In genomic region chr15:57298843-57299550, GRCh38 we compare ENCODE assay signal across 17 cellular contexts.
DNase-seq lines count a peak whose midpoint lies in the region; FAIRE-seq and TF ChIP-seq lines count a peak whose summit lies in the region.
"Had no signal": no experiment of that assay in that cellular context is flagged by ENCODE, and none has a peak within 500 bp of the region (broad histone marks: within the 10 kb centered on the region; RNA-seq: fewer than 3 reads in every experiment).

No MANE protein-coding gene starts in this region.

- H3K27me3 ChIP-seq in A673 (replicated peaks; ENCODE audit: insufficient read depth, low read depth, low read length, poor library complexity) (no peaks in the 10 kb centered on the region), GM06990 (replicated peaks; ENCODE audit: control insufficient read depth, insufficient read depth, low read length) (no peaks in the 10 kb centered on the region), OCI-LY3 (ENCODE audit: low read depth, low read length) (no peaks in the 10 kb centered on the region)
- H3K27me3 ChIP-seq: right atrium auricular region had no signal

- no peak overlapping the region for H3K4me3 ChIP-seq in A673 (ENCODE audit: low read depth, low read length, poor library complexity, severe bottlenecking)
- H3K4me3 ChIP-seq in GM06990 (replicated peaks; ENCODE audit: low read depth, low read length): no peak overlapping the region
- peak overlapping the region; percentile 76 for H3K4me3 ChIP-seq in OCI-LY3 (ENCODE audit: low read length)
- H3K4me3 ChIP-seq: right atrium auricular region had no signal

- H3K9ac ChIP-seq in OCI-LY3 (ENCODE audit: low read length): peak overlapping the region; percentile 89

- TF ChIP-seq POLR2A in GM12892 (IDR thresholded peaks at IDR 0.05; ENCODE audit: low read depth, low read length): no peak

- TF ChIP-seq CTCF in A673 (conservative IDR thresholded peaks at IDR 0.05; ENCODE audit: low read depth, low read length) (no peak), GM06990 (IDR thresholded peaks at IDR 0.05; ENCODE audit: insufficient read depth, low read length, poor library complexity, severe bottlenecking) (no peak), OCI-LY3 (IDR thresholded peaks at IDR 0.05; ENCODE audit: low read depth, low read length) (no peak), GM10266 (IDR thresholded peaks at IDR 0.05; ENCODE audit: control insufficient read depth, insufficient read depth, low read depth, missing control alignments) (no peak)

- 0 out of 2 replicates have a peak, but pooled peaks cover 6% of the 10 kb centered on the region for H4K20me1 ChIP-seq in OCI-LY3 (ENCODE audit: insufficient read depth, low read length)

- H3K4me1 ChIP-seq in A673 (ENCODE audit: insufficient read depth, low read length, poor library complexity, severe bottlenecking) (no peaks in the 10 kb centered on the region), OCI-LY3 (ENCODE audit: low read length) (peaks cover 59% of the 10 kb centered on the region)
- H3K4me1 ChIP-seq: right atrium auricular region had no signal

- no TSS peak for BruUV-seq in A673 (replicated peaks; lab: Mats Ljungman, UMichigan)

- H2AFZ ChIP-seq in OCI-LY3 (ENCODE audit: low read depth, low read length): peak overlapping the region; percentile 61

- DNase-seq in A673 (ENCODE audit: low spot score): no peak
- peak; percentile 40 for DNase-seq in GM06990 (ENCODE audit: extremely low read depth, insufficient read length)
- peak; percentile 47 for DNase-seq in mesenteric fat pad (ENCODE audit: low spot score)
- no peak for DNase-seq in GF-D8 (lab: John Stamatoyannopoulos, UW)
- DNase-seq in GM10266 (ENCODE audit: extremely low spot score): no peak
- no peak for DNase-seq in GM12892 (ENCODE audit: insufficient read length)
- DNase-seq in NCI-H774 (lab: John Stamatoyannopoulos, UW): no peak
- DNase-seq: glutamatergic neuron; GOT3; NCI-H345; stimulated activated CD4-positive, alpha-beta T cell treated with anti-CD3 and anti-CD28 coated beads, Interleukin-4, amount 100 ng/mL, for 1 hour; stimulated activated naive CD4-positive, alpha-beta T cell treated with Interleukin-2 at 50 U/mL for 16 hours had no signal

- H3K27ac ChIP-seq in A673 (ENCODE audit: low read depth, low read length, poor library complexity, severe bottlenecking): peak overlapping the region; percentile 29
- peak overlapping the region; percentile 98 for H3K27ac ChIP-seq in OCI-LY3 (ENCODE audit: low read length)
- H3K27ac ChIP-seq: C4-2B, right atrium auricular region had no signal

- H3K79me2 ChIP-seq in OCI-LY3 (ENCODE audit: low read length): peaks cover 37% of the 10 kb centered on the region

- no peaks in the 10 kb centered on the region for H3K36me3 ChIP-seq in A673 (ENCODE audit: insufficient read depth, low read length, poor library complexity, severe bottlenecking)
- H3K36me3 ChIP-seq in GM06990 (ENCODE audit: control insufficient read depth, insufficient read depth, low read length): no peaks in the 10 kb centered on the region
- H3K36me3 ChIP-seq in OCI-LY3 (replicated peaks; ENCODE audit: low read depth, low read length): peaks cover 31% of the 10 kb centered on the region
- H3K36me3 ChIP-seq: right atrium auricular region had no signal

- FAIRE-seq in GM12892 (lab: Jason Lieb, UNC): no peak
- FAIRE-seq: keratinocyte, TTC549 had no signal

- CTCF ChIA-PET in A673 (lab: Charles Lee): no interaction called here

- no peaks in the 10 kb centered on the region for H3K9me3 ChIP-seq in A673 (ENCODE audit: low read depth, low read length, poor library complexity, severe bottlenecking)
- H3K9me3 ChIP-seq in OCI-LY3 (ENCODE audit: insufficient read depth, low read length): no peaks in the 10 kb centered on the region
- H3K9me3 ChIP-seq: right atrium auricular region had no signal

- H3K4me2 ChIP-seq in OCI-LY3 (ENCODE audit: low read length): peak overlapping the region; percentile 99

- intact Hi-C loops in A673 (cut with micrococcal nuclease; ENCODE audit: unreplicated experiment): no loop called here

- POLR2A ChIA-PET in A673 (lab: Charles Lee; ENCODE audit: low non-redundant PET): no interaction called here

Comparison
In these comparisons a context has a peak if more than half of its experiments do, and no peak if none do; other contexts are left out.
1. DNase-seq: peak in GM06990 (single experiment) and mesenteric fat pad (single experiment); none in A673 (single experiment), GF-D8 (single experiment), GM10266 (single experiment), GM12892 (single experiment) and NCI-H774 (single experiment).